Comparison of ENCODE assay signal across 8 cellular contexts in genomic region chr12:117874842-117875434, GRCh38.
DNase-seq lines count a peak whose midpoint lies in the region; ATAC-seq and TF ChIP-seq lines count a peak whose summit lies in the region.

No MANE protein-coding gene starts in this region.

- H3K4ac ChIP-seq in mesendoderm (ENCODE audit: low read depth, low read length), result no peak overlapping the region

- H2BK120ac ChIP-seq in mesendoderm (ENCODE audit: low read depth, low read length), result no peak overlapping the region

- no peak overlapping the region for H3K9ac ChIP-seq in mesendoderm (ENCODE audit: low read length)

- TF ChIP-seq POLR2A in GM18505 (IDR thresholded peaks at IDR 0.05; ENCODE audit: borderline replicate concordance, extremely low read depth, insufficient read depth, insufficient read length), result no peak

- H3K4me1 ChIP-seq in mesendoderm (ENCODE audit: control insufficient read depth, low read depth, low read length), result no peaks in the 10 kb centered on the region

- no peak overlapping the region for H3K4me2 ChIP-seq in mesendoderm (ENCODE audit: low read length)

- DNase-seq in DMS79 treated with DMSO at 0.1 percent for 48 hours (lab: John Stamatoyannopoulos, UW) (peak; percentile 66), NCI-H460 (ENCODE audit: extremely low read depth, low read depth) (peak; percentile 61), ecto neural progenitor cell (ENCODE audit: low spot score) (peak; percentile 88), mesendoderm (peak; percentile 78)
- peak; percentile 79 to 84 for DNase-seq in activated CD4-positive, alpha-beta T cell treated with anti-CD3 and anti-CD28 coated beads, Interleukin-2, amount 50 U/mL, for 48 hours
- peak; percentile 49 to 61 for DNase-seq in stimulated activated CD8-positive, alpha-beta memory T cell treated with anti-CD3 and anti-CD28 coated beads, Interleukin-2, amount 100 ng/mL, for 48 hours (ENCODE audit: low read depth in 2 of 2)

- no peaks in the 10 kb centered on the region for H3K36me3 ChIP-seq in mesendoderm (ENCODE audit: control insufficient read depth, insufficient read depth, low read length)

- H3K56ac ChIP-seq in mesendoderm (ENCODE audit: low read length), result no peak overlapping the region

- peak; percentile 67 for ATAC-seq in HG02588 (IDR thresholded peaks at IDR 0.05; ENCODE audit: unreplicated experiment)
- no peak for ATAC-seq in GM18505 (IDR thresholded peaks at IDR 0.05; ENCODE audit: unreplicated experiment)

- H3K79me1 ChIP-seq in mesendoderm (ENCODE audit: low read length), result no peaks in the 10 kb centered on the region

- WGBS in mesendoderm (ENCODE audit: extremely low coverage, insufficient coverage, low lambda C conversion rate), result no CpG with 5 or more reads among the region's 19 CpGs

- H4K5ac ChIP-seq in mesendoderm (ENCODE audit: low read length), result no peak overlapping the region

- no peak overlapping the region for H3K18ac ChIP-seq in mesendoderm (ENCODE audit: low read length)

- H3K27me3 ChIP-seq in mesendoderm (ENCODE audit: insufficient read depth, low read length, poor library complexity), result no peaks in the 10 kb centered on the region

- H2BK5ac ChIP-seq in mesendoderm (ENCODE audit: low read length), result no peak overlapping the region

- no peak overlapping the region for H2BK15ac ChIP-seq in mesendoderm (replicated peaks; ENCODE audit: low read depth)

- H2AK5ac ChIP-seq in mesendoderm (ENCODE audit: low read length), result no peak overlapping the region

- H3K23ac ChIP-seq in mesendoderm (ENCODE audit: low read length), result no peak overlapping the region

- no peak overlapping the region for H4K8ac ChIP-seq in mesendoderm (ENCODE audit: low read depth, low read length)

- no peak overlapping the region for H3K4me3 ChIP-seq in mesendoderm (ENCODE audit: low read length)

- no peaks in the 10 kb centered on the region for H3K79me2 ChIP-seq in mesendoderm (ENCODE audit: control insufficient read depth, insufficient read depth, low read length)

- no peak overlapping the region for H3K27ac ChIP-seq in mesendoderm (ENCODE audit: low read depth, low read length)
